Comparison of ENCODE assay signal across 9 cellular contexts in genomic region chr19:39428309-39429112, GRCh38. TPM values are rescaled to one million over a fixed set of nuclear protein-coding genes. Genes with fewer than 3 reads are reported as not detected.
A peak's percentile ranks its signal among the peaks of the same experiment; 100 is the strongest.
DNase-seq lines count a peak whose midpoint lies in the region; ATAC-seq and TF ChIP-seq lines count a peak whose summit lies in the region.
"Had no signal": no experiment of that assay in that cellular context is flagged by ENCODE, and none has a peak within 500 bp of the region (broad histone marks: within the 10 kb centered on the region; RNA-seq: fewer than 3 reads in every experiment).

No MANE protein-coding gene starts in this region.

- H3K9me3 Mint-ChIP-seq in natural killer cell treated with Interleukin-12 subunit alpha and Interleukin-12 subunit beta and Interleukin-15 and Interleukin-18, amount 100 ng/mL, for 72 hours, result no peaks in the 10 kb centered on the region
- H3K9me3 Mint-ChIP-seq: stimulated activated memory B cell treated with anti-CD40 and anti-IgM and Interleukin-4, amounts not matched to agents 10 μg/mL and 1 μg/mL and 100 μg/mL, for 72 hours had no signal

- no peak overlapping the region for H3K4me3 Mint-ChIP-seq in natural killer cell treated with Interleukin-12 subunit alpha and Interleukin-12 subunit beta and Interleukin-15 and Interleukin-18, amount 100 ng/mL, for 72 hours
- H3K4me3 Mint-ChIP-seq: stimulated activated memory B cell treated with anti-CD40 and anti-IgM and Interleukin-4, amounts not matched to agents 10 μg/mL and 1 μg/mL and 100 μg/mL, for 72 hours had no signal

- H3K27me3 Mint-ChIP-seq in natural killer cell treated with Interleukin-12 subunit alpha and Interleukin-12 subunit beta and Interleukin-15 and Interleukin-18, amount 100 ng/mL, for 72 hours, result no peaks in the 10 kb centered on the region
- H3K27me3 Mint-ChIP-seq: stimulated activated memory B cell treated with anti-CD40 and anti-IgM and Interleukin-4, amounts not matched to agents 10 μg/mL and 1 μg/mL and 100 μg/mL, for 72 hours had no signal

- no peaks in the 10 kb centered on the region for H4K20me1 ChIP-seq in SK-N-SH (ENCODE audit: insufficient read depth)

- peak overlapping the region; percentile 35 for H3K9ac ChIP-seq in SK-N-SH

- peaks cover 59% of the 10 kb centered on the region for H3F3A ChIP-seq in SK-N-SH (replicated peaks; ENCODE audit: insufficient read depth)

- peak overlapping the region; percentile 44 for H3K4me2 ChIP-seq in SK-N-SH

- peaks cover 6% of the 10 kb centered on the region for H3K36me3 Mint-ChIP-seq in natural killer cell treated with Interleukin-12 subunit alpha and Interleukin-12 subunit beta and Interleukin-15 and Interleukin-18, amount 100 ng/mL, for 72 hours

- no peaks in the 10 kb centered on the region for H3K9me2 ChIP-seq in SK-N-SH

- H3K9me3 ChIP-seq in SK-N-SH, result no peaks in the 10 kb centered on the region

- peaks cover 16 to 17% of the 10 kb centered on the region in 2 experiments for H3K36me3 ChIP-seq in SK-N-SH (replicated peaks in 1 of 2; ENCODE audit: control insufficient read depth in 1 of 2, insufficient read depth in 2 of 2, low read length in 1 of 2)

- TF ChIP-seq CTCF in SK-N-SH (IDR thresholded peaks at IDR 0.05), result no peak

- peaks cover 8 to 27% of the 10 kb centered on the region in 2 donors for H3K4me1 Mint-ChIP-seq in natural killer cell treated with Interleukin-12 subunit alpha and Interleukin-12 subunit beta and Interleukin-15 and Interleukin-18, amount 100 ng/mL, for 72 hours (ENCODE audit: low read depth in 2 of 2)

- peak overlapping the region; percentile 54 to 92; a peak in 3 of 4 replicates for H3K27ac ChIP-seq in SK-N-SH (ENCODE audit: low read depth in 2 of 2, low read length in 1 of 2)
- H3K27ac ChIP-seq in caudate nucleus (ENCODE audit: low read depth, low read length), result no peak overlapping the region

- TF ChIP-seq EP300 in SK-N-SH (IDR thresholded peaks at IDR 0.05; ENCODE audit: borderline replicate concordance in 1 of 2, low read depth in 1 of 2, low read length in 1 of 2), result no peak

- H3K27me3 ChIP-seq in SK-N-SH (ENCODE audit: insufficient read depth), result no peaks in the 10 kb centered on the region

- no peak overlapping the region for H3K27ac Mint-ChIP-seq in natural killer cell treated with Interleukin-12 subunit alpha and Interleukin-12 subunit beta and Interleukin-15 and Interleukin-18, amount 100 ng/mL, for 72 hours

- peaks cover 8 to 21% of the 10 kb centered on the region in 2 experiments; a peak in 3 of 4 replicates for H3K4me1 ChIP-seq in SK-N-SH (ENCODE audit: control insufficient read depth in 1 of 2, insufficient read depth in 2 of 2, low read depth in 1 of 2, low read length in 1 of 2)

- DNase-seq in Caki2 (ENCODE audit: low read depth) (peak; percentile 77), SK-N-SH (no peak), Right ventricle myocardium superior (peak; percentile 83), posterior vena cava (ENCODE audit: low spot score) (peak; percentile 93), RKO (ENCODE audit: low spot score) (no peak), caudate nucleus (lab: John Stamatoyannopoulos, UW) (no peak)
- DNase-seq in natural killer cell treated with Interleukin-12 subunit alpha and Interleukin-12 subunit beta and Interleukin-15 and Interleukin-18, amount 100 ng/mL, for 72 hours (ENCODE audit: low spot score), result no peak

- peaks cover 2% of the 10 kb centered on the region; the same call in 1 of the 2 replicates for H3K79me2 ChIP-seq in SK-N-SH (ENCODE audit: insufficient read depth)

- no peak overlapping the region for H3K4me3 ChIP-seq in SK-N-SH (ENCODE audit: low read depth in 2 of 2, low read length in 1 of 2)

- no peak for TF ChIP-seq RAD21 in SK-N-SH (IDR thresholded peaks at IDR 0.05; ENCODE audit: low read length)

- ATAC-seq in Right ventricle myocardium superior (ENCODE audit: poor library complexity) (peak; percentile 85), GM21390 (IDR thresholded peaks at IDR 0.05; ENCODE audit: unreplicated experiment) (no peak)
- ATAC-seq in natural killer cell treated with Interleukin-12 subunit alpha and Interleukin-12 subunit beta and Interleukin-15 and Interleukin-18, amount 100 ng/mL, for 72 hours, result no peak
- ATAC-seq: stimulated activated memory B cell treated with anti-CD40 and anti-IgM and Interleukin-4, amounts not matched to agents 10 μg/mL and 1 μg/mL and 100 μg/mL, for 72 hours had no signal

- no peak overlapping the region for H2AFZ ChIP-seq in SK-N-SH (ENCODE audit: low read depth)

- 21% methylated on average over 16 of the region's 22 CpGs for WGBS in SK-N-SH (ENCODE audit: low lambda C conversion rate)

- POLR2A ChIA-PET in SK-N-SH (lab: Yijun Ruan, JAX), result interaction anchor here (0.7 to 1.0 kb wide), 2 partner anchors 13 to 14 kb away, joined by 3 to 4 read pairs; no protein-coding TSS in a partner anchor

- in situ Hi-C loops in Caki2 (cut with HindIII; ENCODE audit: low pct_unique_long_range_greater_than_20kb, low sequenced_read_pairs), result no loop called here

- intact Hi-C loops in Right ventricle myocardium superior (cut with DNase I), result no loop called here
- intact Hi-C loops in posterior vena cava (cut with DNase I), result no loop called here

- CTCF ChIA-PET in SK-N-SH (lab: Yijun Ruan, JAX), result interaction anchor here (0.9 to 3.1 kb wide), 3 partner anchors 16 to 104 kb away, joined by 3 to 12 read pairs (median 3); partner anchors contain the start of genes EID2B and PLEKHG2

TF ChIP-seq in SK-N-SH, 30 proteins besides CTCF, POLR2A, EP300 and RAD21 (continues in another document):
- no peak for TF ChIP-seq YY1 (IDR thresholded peaks at IDR 0.05; ENCODE audit: low read depth)
- TF ChIP-seq CHD2 (IDR thresholded peaks at IDR 0.05; ENCODE audit: low read length, partially characterized antibody), result no peak
- TF ChIP-seq FOXJ3 (CRISPR knock-in tag; IDR thresholded peaks at IDR 0.05), result no peak
- TF ChIP-seq POLR2AphosphoS5 (IDR thresholded peaks at IDR 0.05; ENCODE audit: low read depth, low read length), result peak; percentile 36; the same call in 1 of the 2 replicates
- TF ChIP-seq, protein P1, sequence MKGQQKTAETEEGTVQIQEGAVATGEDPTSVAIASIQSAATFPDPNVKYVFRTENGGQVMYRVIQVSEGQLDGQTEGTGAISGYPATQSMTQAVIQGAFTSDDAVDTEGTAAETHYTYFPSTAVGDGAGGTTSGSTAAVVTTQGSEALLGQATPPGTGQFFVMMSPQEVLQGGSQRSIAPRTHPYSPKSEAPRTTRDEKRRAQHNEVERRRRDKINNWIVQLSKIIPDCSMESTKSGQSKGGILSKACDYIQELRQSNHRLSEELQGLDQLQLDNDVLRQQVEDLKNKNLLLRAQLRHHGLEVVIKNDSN (IDR thresholded peaks at IDR 0.05; ENCODE audit: borderline replicate concordance, low read depth), result no peak
- peak; percentile 19; the same call in 1 of the 2 replicates for TF ChIP-seq RXRA (IDR thresholded peaks at IDR 0.05; ENCODE audit: borderline replicate concordance, low read depth)
- TF ChIP-seq GATA2 (CRISPR knock-in tag; IDR thresholded peaks at IDR 0.05), result no peak
- TF ChIP-seq TCF12 (IDR thresholded peaks at IDR 0.05), result peak; percentile 57
- TF ChIP-seq SMC3 (IDR thresholded peaks at IDR 0.05; ENCODE audit: low read depth, low read length), result no peak
- peak; percentile 51; the same call in 1 of the 2 replicates for TF ChIP-seq FOXM1 (IDR thresholded peaks at IDR 0.05; ENCODE audit: low read depth)

RNA-seq across cellular contexts. Expression of gene RPS16, which starts 7.2 kb away (rescaled TPM):
- total RNA-seq in Caki2 (2014; rRNA removed; shearing (Covaris generic); ENCODE audit: low replicate concordance), result 76.6 and 151 TPM in 2 replicates
- 5,038 and 7,541 TPM in 2 replicates for polyA plus RNA-seq in SK-N-SH (2012; rRNA removed)
- 3,850 and 5,242 TPM in 2 replicates for polyA plus RNA-seq in SK-N-SH (2012; cell fraction: cytosol; rRNA removed)
- polyA plus RNA-seq in SK-N-SH (2012; cell fraction: nucleus; rRNA removed), result 1,787 and 2,864 TPM in 2 replicates
- total RNA-seq in Right ventricle myocardium superior, result 1,176 TPM
- 1,000 to 10,000 TPM; 1,159 to 1,295 TPM for total RNA-seq in posterior vena cava
- total RNA-seq in natural killer cell treated with Interleukin-12 subunit alpha and Interleukin-12 subunit beta and Interleukin-15 and Interleukin-18, amount 100 ng/mL, for 72 hours, result 1,000 to 10,000 TPM; 1,544 to 1,854 TPM

RNA-seq across cellular contexts. Expression of gene PLEKHG2, which starts 16.0 kb away (rescaled TPM):
- total RNA-seq in Caki2 (2014; rRNA removed; shearing (Covaris generic); ENCODE audit: low replicate concordance), result 5.1 and 34.1 TPM in 2 replicates
- 13.6 and 13.8 TPM in 2 replicates for polyA plus RNA-seq in SK-N-SH (2012; rRNA removed)
- polyA plus RNA-seq in SK-N-SH (2012; cell fraction: cytosol; rRNA removed), result 2.8 and 4.6 TPM in 2 replicates
- 85.4 and 89.2 TPM in 2 replicates for polyA plus RNA-seq in SK-N-SH (2012; cell fraction: nucleus; rRNA removed)
- total RNA-seq in Right ventricle myocardium superior (9.0 TPM), posterior vena cava (10 to 100 TPM; 38.1 to 48.6 TPM)
- total RNA-seq in natural killer cell treated with Interleukin-12 subunit alpha and Interleukin-12 subunit beta and Interleukin-15 and Interleukin-18, amount 100 ng/mL, for 72 hours, result 10 to 100 TPM; 30.8 to 68.1 TPM

RNA-seq across cellular contexts. Expression of gene SUPT5H, which starts 16.9 kb away (rescaled TPM):
- total RNA-seq in Caki2 (2014; rRNA removed; shearing (Covaris generic); ENCODE audit: low replicate concordance), result 95.5 and 108 TPM in 2 replicates
- 115 and 137 TPM in 2 replicates for polyA plus RNA-seq in SK-N-SH (2012; rRNA removed)
- polyA plus RNA-seq in SK-N-SH (2012; cell fraction: cytosol; rRNA removed), result 78.5 and 93.1 TPM in 2 replicates
- polyA plus RNA-seq in SK-N-SH (2012; cell fraction: nucleus; rRNA removed), result 474 and 528 TPM in 2 replicates
- total RNA-seq in Right ventricle myocardium superior (82.6 TPM), posterior vena cava (10 to 100 TPM; 67.0 to 74.9 TPM)
- total RNA-seq in natural killer cell treated with Interleukin-12 subunit alpha and Interleukin-12 subunit beta and Interleukin-15 and Interleukin-18, amount 100 ng/mL, for 72 hours, result 100 to 1,000 TPM; 164 to 192 TPM

RNA-seq across cellular contexts. Expression of gene ZFP36, which starts 21.9 kb away (rescaled TPM):
- total RNA-seq in Caki2 (2014; rRNA removed; shearing (Covaris generic); ENCODE audit: low replicate concordance), result 1.4 TPM in 1 of 2 replicates, not detected in the other
- polyA plus RNA-seq in SK-N-SH (2012; rRNA removed), result 19.7 and 49.3 TPM in 2 replicates
- polyA plus RNA-seq in SK-N-SH (2012; cell fraction: cytosol; rRNA removed), result 21.0 and 26.5 TPM in 2 replicates
- polyA plus RNA-seq in SK-N-SH (2012; cell fraction: nucleus; rRNA removed), result 127 and 135 TPM in 2 replicates
- total RNA-seq in Right ventricle myocardium superior, result 44.9 TPM
- 100 to 1,000 TPM; 258 to 509 TPM for total RNA-seq in posterior vena cava
- total RNA-seq in natural killer cell treated with Interleukin-12 subunit alpha and Interleukin-12 subunit beta and Interleukin-15 and Interleukin-18, amount 100 ng/mL, for 72 hours, result 10 to 100 TPM; 11.2 to 27.8 TPM

RNA-seq across cellular contexts. Expression of gene MED29, which starts 37.3 kb away (rescaled TPM):
- total RNA-seq in Caki2 (2014; rRNA removed; shearing (Covaris generic); ENCODE audit: low replicate concordance), result 76.2 and 86.5 TPM in 2 replicates
- 32.0 and 33.1 TPM in 2 replicates for polyA plus RNA-seq in SK-N-SH (2012; rRNA removed)
- 23.5 and 29.6 TPM in 2 replicates for polyA plus RNA-seq in SK-N-SH (2012; cell fraction: cytosol; rRNA removed)
- 21.0 and 21.9 TPM in 2 replicates for polyA plus RNA-seq in SK-N-SH (2012; cell fraction: nucleus; rRNA removed)
- total RNA-seq in Right ventricle myocardium superior, result 22.1 TPM
- total RNA-seq in posterior vena cava, result 10 to 100 TPM; 32.7 to 33.3 TPM
- total RNA-seq in natural killer cell treated with Interleukin-12 subunit alpha and Interleukin-12 subunit beta and Interleukin-15 and Interleukin-18, amount 100 ng/mL, for 72 hours, result 10 to 100 TPM; 22.2 to 35.2 TPM

Comparison
In these comparisons a context has a peak if more than half of its experiments do, and no peak if none do; other contexts are left out.
1. DNase-seq: peak in Caki2 (single experiment), Right ventricle myocardium superior (single experiment) and posterior vena cava (single experiment); none in SK-N-SH (single experiment), natural killer cell treated with Interleukin-12 subunit alpha and Interleukin-12 subunit beta and Interleukin-15 and Interleukin-18, amount 100 ng/mL, for 72 hours (single experiment), RKO (single experiment) and caudate nucleus (0 of 61).